29 cellular contexts compared by ENCODE assay signal in genomic region chr4:90113881-90114457, GRCh38.
"Had no signal": no experiment of that assay in that cellular context is flagged by ENCODE, and none has a peak within 500 bp of the region (broad histone marks: within the 10 kb centered on the region; RNA-seq: fewer than 3 reads in every experiment).

No MANE protein-coding gene starts in this region.

- H3K36me3 ChIP-seq: esophagus muscularis mucosa, heart right ventricle, left ventricle myocardium inferior, neural progenitor cell, spleen, tibial nerve had no signal

- H3K79me2 ChIP-seq: parathyroid adenoma had no signal

- H3K4me2 ChIP-seq: neural progenitor cell had no signal

- H2AFZ ChIP-seq: neural progenitor cell, parathyroid adenoma had no signal

- ATAC-seq: activated CD4-positive, CD25-positive, alpha-beta regulatory T cell treated with anti-CD3 and anti-CD28 coated beads, Interleukin-2, amount 50 U/mL, for 24 hours; heart right ventricle; natural killer cell; right cardiac atrium had no signal

- DNase-seq: activated CD4-positive, alpha-beta T cell treated with anti-CD3 and anti-CD28 coated beads for 48 hours; activated CD4-positive, alpha-beta T cell treated with anti-CD3 and anti-CD28 coated beads, Interleukin-2, amount 50 U/mL, for 48 hours; activated CD8-positive, alpha-beta memory T cell treated with anti-CD3 and anti-CD28 coated beads for 24 hours; activated effector memory CD4-positive, alpha-beta T cell treated with Interleukin-2 at 50 U/mL for 16 hours; activated naive CD4-positive, alpha-beta T cell treated with Interleukin-2 at 50 U/mL for 16 hours; anterior cingulate cortex; caudate nucleus; endodermal cell; foreskin melanocyte; heart right ventricle; kidney glomerular epithelial cell; left ventricle myocardium inferior; midbrain; natural killer cell; occipital lobe; right cardiac atrium; spleen; stimulated activated naive CD4-positive, alpha-beta T cell; T-helper 1 cell had no signal

- H3K27me3 ChIP-seq: esophagus muscularis mucosa, heart right ventricle, neural progenitor cell, spleen, tibial nerve had no signal

- H3K27ac Mint-ChIP-seq: activated naive CD8-positive, alpha-beta T cell; brain; endodermal cell; natural killer cell; neural progenitor cell; T-helper 2 cell treated with Interferon-gamma antibody and Interleukin-4, amounts not matched to agents 5 μg/mL and 100 μg/mL, for 36 hours had no signal

- H3K4me1 Mint-ChIP-seq: brain, natural killer cell, neural progenitor cell had no signal

- H3K4me3 Mint-ChIP-seq: activated naive CD8-positive, alpha-beta T cell; brain; endodermal cell; natural killer cell; neural progenitor cell; T-helper 2 cell treated with Interferon-gamma antibody and Interleukin-4, amounts not matched to agents 5 μg/mL and 100 μg/mL, for 36 hours had no signal

- H3K4me3 ChIP-seq: esophagus muscularis mucosa, heart right ventricle, left ventricle myocardium inferior, lung, neural progenitor cell, spleen, tibial nerve had no signal

- H3K9ac ChIP-seq: neural progenitor cell, parathyroid adenoma had no signal

- H3K27me3 Mint-ChIP-seq: brain had no signal

- H3K36me3 Mint-ChIP-seq: activated naive CD8-positive, alpha-beta T cell; brain; natural killer cell; neural progenitor cell had no signal

- H3K9me3 Mint-ChIP-seq: brain; endodermal cell; neural progenitor cell; T-helper 2 cell treated with Interferon-gamma antibody and Interleukin-4, amounts not matched to agents 5 μg/mL and 100 μg/mL, for 36 hours had no signal

- H3K27ac ChIP-seq: esophagus muscularis mucosa, heart right ventricle, left ventricle myocardium inferior, neural progenitor cell, parathyroid adenoma, spleen, tibial nerve, VCaP had no signal

- H3K4me1 ChIP-seq: esophagus muscularis mucosa, heart right ventricle, left ventricle myocardium inferior, neural progenitor cell, parathyroid adenoma, spleen, tibial nerve had no signal

- H3K9me3 ChIP-seq: esophagus muscularis mucosa, heart right ventricle, left ventricle myocardium inferior, spleen, tibial nerve had no signal
